ENCODE assay signal across 8 cellular contexts in genomic region chr16:84730406-84731106, GRCh38. TPM values are rescaled to one million over a fixed set of nuclear protein-coding genes. Genes with fewer than 3 reads are reported as not detected.
A peak's percentile ranks its signal among the peaks of the same experiment; 100 is the strongest.
DNase-seq lines count a peak whose midpoint lies in the region; ATAC-seq and TF ChIP-seq lines count a peak whose summit lies in the region.

No MANE protein-coding gene starts in this region.

- peak; percentile 56 for ATAC-seq in GM18511 (IDR thresholded peaks at IDR 0.05; ENCODE audit: unreplicated experiment)
- no peak for ATAC-seq in GM18498 (IDR thresholded peaks at IDR 0.05; ENCODE audit: unreplicated experiment)

- peak overlapping the region in 7 of 10 experiments; percentile 12 to 60 (median 33); a peak in 9 of 20 replicates for H3K4me3 ChIP-seq in BLaER1 treated with 17β-estradiol and CSF1 and Interleukin-3, amounts not matched to agents 10 nM and 100 nM
- H3K4me3 ChIP-seq in HUES64 (ENCODE audit: low read length): no peak overlapping the region

- no peak for TF ChIP-seq CTCF in endothelial cell (IDR thresholded peaks at IDR 0.05; ENCODE audit: unreplicated experiment)

- peaks cover 51% of the 10 kb centered on the region for H3K4me1 Mint-ChIP-seq in endothelial cell (ENCODE audit: unreplicated experiment)

- H3K27ac Mint-ChIP-seq in endothelial cell (ENCODE audit: unreplicated experiment): peak overlapping the region; percentile 95

- peak overlapping the region; percentile 16 to 90 (median 63); a peak in 19 of 22 replicates for H3K27ac ChIP-seq in BLaER1 treated with 17β-estradiol and CSF1 and Interleukin-3, amounts not matched to agents 10 nM and 100 nM
- H3K27ac ChIP-seq in HUES64 (ENCODE audit: low read depth, low read length): peak overlapping the region; percentile 81

- H3K36me3 Mint-ChIP-seq in endothelial cell (ENCODE audit: low read depth, unreplicated experiment): no peaks in the 10 kb centered on the region

- H3K9me3 Mint-ChIP-seq in endothelial cell (ENCODE audit: unreplicated experiment): no peaks in the 10 kb centered on the region

- peak overlapping the region; percentile 60 to 97 (median 95) for H3K4me2 ChIP-seq in BLaER1 treated with 17β-estradiol and CSF1 and Interleukin-3, amounts not matched to agents 10 nM and 100 nM

- peaks cover 33 to 100% (median 99%) of the 10 kb centered on the region in 11 experiments; a peak in 20 of 22 replicates for H4K20me1 ChIP-seq in BLaER1 treated with 17β-estradiol and CSF1 and Interleukin-3, amounts not matched to agents 10 nM and 100 nM

- peaks cover 73 to 94% (median 74%) of the 10 kb centered on the region in 10 experiments for H3K4me1 ChIP-seq in BLaER1 treated with 17β-estradiol and CSF1 and Interleukin-3, amounts not matched to agents 10 nM and 100 nM
- peaks cover 83% of the 10 kb centered on the region for H3K4me1 ChIP-seq in HUES64 (ENCODE audit: insufficient read depth, low read length)

- H3K9me3 ChIP-seq in BLaER1 treated with 17β-estradiol and CSF1 and Interleukin-3, amounts not matched to agents 10 nM and 100 nM (replicated peaks in 1 of 11): no peaks in the 10 kb centered on the region
- H3K9me3 ChIP-seq in HUES64 (ENCODE audit: insufficient read depth, low read depth, low read length): no peaks in the 10 kb centered on the region

- peak overlapping the region in 7 of 11 experiments; percentile 34 to 66 (median 58); a peak in 12 of 22 replicates for H3K9ac ChIP-seq in BLaER1 treated with 17β-estradiol and CSF1 and Interleukin-3, amounts not matched to agents 10 nM and 100 nM
- H3K9ac ChIP-seq in HUES64 (ENCODE audit: low read depth, low read length): peak overlapping the region; percentile 29; the same call in 1 of the 2 replicates

- no peaks in the 10 kb centered on the region for H3K27me3 ChIP-seq in BLaER1 treated with 17β-estradiol and CSF1 and Interleukin-3, amounts not matched to agents 10 nM and 100 nM
- H3K27me3 ChIP-seq in HUES64 (ENCODE audit: insufficient read depth, low read length): no peaks in the 10 kb centered on the region

- peaks cover 10 to 39% (median 32%) of the 10 kb centered on the region in 11 experiments for H3K36me3 ChIP-seq in BLaER1 treated with 17β-estradiol and CSF1 and Interleukin-3, amounts not matched to agents 10 nM and 100 nM
- peaks cover 13% of the 10 kb centered on the region for H3K36me3 ChIP-seq in HUES64 (ENCODE audit: insufficient read depth, low read length)

- 48% methylated on average over 8 of the region's 9 CpGs for WGBS in HUES64

- no peak overlapping the region for H3K4me3 Mint-ChIP-seq in endothelial cell (ENCODE audit: unreplicated experiment)

- no peaks in the 10 kb centered on the region for H3K27me3 Mint-ChIP-seq in endothelial cell (ENCODE audit: unreplicated experiment)

- peak; percentile 48 to 93 for DNase-seq in SW 1271 (lab: John Stamatoyannopoulos, UW)
- peak; percentile 26 for DNase-seq in endothelial cell (ENCODE audit: low spot score)
- peak; percentile 31 for DNase-seq in midbrain (lab: John Stamatoyannopoulos, UW)
- DNase-seq in stimulated activated CD4-positive, alpha-beta T cell treated with anti-CD3 and anti-CD28 coated beads, Interleukin-4, amount 100 ng/mL, for 1 hour: no peak

RNA-seq across cellular contexts. Expression of gene USP10, which starts 30.8 kb away (rescaled TPM):
- 101 TPM for polyA plus RNA-seq in HUES64 (2013, experiment 1 of 2)
- 109 TPM for polyA plus RNA-seq in HUES64 (2013, experiment 2 of 2)
- total RNA-seq in endothelial cell (ENCODE audit: unreplicated experiment): 81.2 TPM
